Comparison of ENCODE assay signal across 1 cellular context in genomic region chr14:75143761-75144527, GRCh38.
TF ChIP-seq lines count a peak whose summit lies in the region.

No MANE protein-coding gene starts in this region.

TF ChIP-seq in WTC11, 78 proteins besides CTCF, POLR2A, EP300 and RAD21 (continued from another document):
- TF ChIP-seq ZNF281 (CRISPR knock-in tag; IDR thresholded peaks at IDR 0.05): no peak
- TF ChIP-seq ATF6 (CRISPR knock-in tag; IDR thresholded peaks at IDR 0.05): no peak
- TF ChIP-seq ZNF317 (CRISPR knock-in tag; IDR thresholded peaks at IDR 0.05; ENCODE audit: borderline replicate concordance, low read depth): no peak
- TF ChIP-seq FOXP1 (CRISPR knock-in tag; IDR thresholded peaks at IDR 0.05; ENCODE audit: borderline replicate concordance): no peak
- TF ChIP-seq FOXP4 (CRISPR knock-in tag; IDR thresholded peaks at IDR 0.05): no peak
- TF ChIP-seq ZNF416 (CRISPR knock-in tag; IDR thresholded peaks at IDR 0.05): no peak
